In the genomic region with DNA sequence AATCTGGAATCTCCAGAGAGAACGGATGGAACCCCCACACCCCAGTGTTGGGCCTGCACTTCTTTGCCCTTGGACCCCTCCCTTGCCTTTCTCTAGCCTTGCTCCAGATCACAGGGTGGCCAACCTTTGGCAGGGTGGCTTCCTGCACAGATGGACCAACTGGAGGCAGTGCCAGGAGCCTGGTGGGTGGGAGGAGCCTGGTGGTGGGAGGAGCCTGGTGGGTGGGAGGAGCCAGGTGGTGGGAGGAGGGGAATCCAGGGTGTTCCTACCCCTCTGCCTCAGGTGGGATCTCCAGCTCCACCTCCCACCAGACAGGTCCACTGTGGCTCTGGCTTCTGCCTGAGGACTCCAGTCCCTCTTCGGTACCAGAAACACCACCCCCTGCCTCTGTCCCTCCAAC, we compare ENCODE assay signal across 1 cellular context.
TF ChIP-seq lines count a peak whose summit lies in the region.

No MANE protein-coding gene starts in this region.

TF ChIP-seq in GM12878, 131 proteins besides CTCF, POLR2A, EP300 and RAD21:
- no peak for TF ChIP-seq ZNF384 (IDR thresholded peaks at IDR 0.05; ENCODE audit: borderline replicate concordance, low read depth, low read length)
- no peak for TF ChIP-seq IKZF2 (IDR thresholded peaks at IDR 0.05)
- TF ChIP-seq, protein P1, sequence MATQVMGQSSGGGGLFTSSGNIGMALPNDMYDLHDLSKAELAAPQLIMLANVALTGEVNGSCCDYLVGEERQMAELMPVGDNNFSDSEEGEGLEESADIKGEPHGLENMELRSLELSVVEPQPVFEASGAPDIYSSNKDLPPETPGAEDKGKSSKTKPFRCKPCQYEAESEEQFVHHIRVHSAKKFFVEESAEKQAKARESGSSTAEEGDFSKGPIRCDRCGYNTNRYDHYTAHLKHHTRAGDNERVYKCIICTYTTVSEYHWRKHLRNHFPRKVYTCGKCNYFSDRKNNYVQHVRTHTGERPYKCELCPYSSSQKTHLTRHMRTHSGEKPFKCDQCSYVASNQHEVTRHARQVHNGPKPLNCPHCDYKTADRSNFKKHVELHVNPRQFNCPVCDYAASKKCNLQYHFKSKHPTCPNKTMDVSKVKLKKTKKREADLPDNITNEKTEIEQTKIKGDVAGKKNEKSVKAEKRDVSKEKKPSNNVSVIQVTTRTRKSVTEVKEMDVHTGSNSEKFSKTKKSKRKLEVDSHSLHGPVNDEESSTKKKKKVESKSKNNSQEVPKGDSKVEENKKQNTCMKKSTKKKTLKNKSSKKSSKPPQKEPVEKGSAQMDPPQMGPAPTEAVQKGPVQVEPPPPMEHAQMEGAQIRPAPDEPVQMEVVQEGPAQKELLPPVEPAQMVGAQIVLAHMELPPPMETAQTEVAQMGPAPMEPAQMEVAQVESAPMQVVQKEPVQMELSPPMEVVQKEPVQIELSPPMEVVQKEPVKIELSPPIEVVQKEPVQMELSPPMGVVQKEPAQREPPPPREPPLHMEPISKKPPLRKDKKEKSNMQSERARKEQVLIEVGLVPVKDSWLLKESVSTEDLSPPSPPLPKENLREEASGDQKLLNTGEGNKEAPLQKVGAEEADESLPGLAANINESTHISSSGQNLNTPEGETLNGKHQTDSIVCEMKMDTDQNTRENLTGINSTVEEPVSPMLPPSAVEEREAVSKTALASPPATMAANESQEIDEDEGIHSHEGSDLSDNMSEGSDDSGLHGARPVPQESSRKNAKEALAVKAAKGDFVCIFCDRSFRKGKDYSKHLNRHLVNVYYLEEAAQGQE (IDR thresholded peaks at IDR 0.05; ENCODE audit: low read depth, low read length): no peak
- TF ChIP-seq ZNF217 (IDR thresholded peaks at IDR 0.05): no peak
- no peak for TF ChIP-seq POLR2AphosphoS2 (IDR thresholded peaks at IDR 0.05; ENCODE audit: low read depth, low read length)
- TF ChIP-seq IRF4 (IDR thresholded peaks at IDR 0.05; ENCODE audit: low read depth, low read length): no peak
- no peak for TF ChIP-seq NR2F1 (conservative IDR thresholded peaks at IDR 0.05)
- TF ChIP-seq, protein P2, sequence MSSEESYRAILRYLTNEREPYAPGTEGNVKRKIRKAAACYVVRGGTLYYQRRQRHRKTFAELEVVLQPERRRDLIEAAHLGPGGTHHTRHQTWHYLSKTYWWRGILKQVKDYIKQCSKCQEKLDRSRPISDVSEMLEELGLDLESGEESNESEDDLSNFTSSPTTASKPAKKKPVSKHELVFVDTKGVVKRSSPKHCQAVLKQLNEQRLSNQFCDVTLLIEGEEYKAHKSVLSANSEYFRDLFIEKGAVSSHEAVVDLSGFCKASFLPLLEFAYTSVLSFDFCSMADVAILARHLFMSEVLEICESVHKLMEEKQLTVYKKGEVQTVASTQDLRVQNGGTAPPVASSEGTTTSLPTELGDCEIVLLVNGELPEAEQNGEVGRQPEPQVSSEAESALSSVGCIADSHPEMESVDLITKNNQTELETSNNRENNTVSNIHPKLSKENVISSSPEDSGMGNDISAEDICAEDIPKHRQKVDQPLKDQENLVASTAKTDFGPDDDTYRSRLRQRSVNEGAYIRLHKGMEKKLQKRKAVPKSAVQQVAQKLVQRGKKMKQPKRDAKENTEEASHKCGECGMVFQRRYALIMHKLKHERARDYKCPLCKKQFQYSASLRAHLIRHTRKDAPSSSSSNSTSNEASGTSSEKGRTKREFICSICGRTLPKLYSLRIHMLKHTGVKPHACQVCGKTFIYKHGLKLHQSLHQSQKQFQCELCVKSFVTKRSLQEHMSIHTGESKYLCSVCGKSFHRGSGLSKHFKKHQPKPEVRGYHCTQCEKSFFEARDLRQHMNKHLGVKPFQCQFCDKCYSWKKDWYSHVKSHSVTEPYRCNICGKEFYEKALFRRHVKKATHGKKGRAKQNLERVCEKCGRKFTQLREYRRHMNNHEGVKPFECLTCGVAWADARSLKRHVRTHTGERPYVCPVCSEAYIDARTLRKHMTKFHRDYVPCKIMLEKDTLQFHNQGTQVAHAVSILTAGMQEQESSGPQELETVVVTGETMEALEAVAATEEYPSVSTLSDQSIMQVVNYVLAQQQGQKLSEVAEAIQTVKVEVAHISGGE (CRISPR knock-in tag; IDR thresholded peaks at IDR 0.05): no peak
